In the genomic region with DNA sequence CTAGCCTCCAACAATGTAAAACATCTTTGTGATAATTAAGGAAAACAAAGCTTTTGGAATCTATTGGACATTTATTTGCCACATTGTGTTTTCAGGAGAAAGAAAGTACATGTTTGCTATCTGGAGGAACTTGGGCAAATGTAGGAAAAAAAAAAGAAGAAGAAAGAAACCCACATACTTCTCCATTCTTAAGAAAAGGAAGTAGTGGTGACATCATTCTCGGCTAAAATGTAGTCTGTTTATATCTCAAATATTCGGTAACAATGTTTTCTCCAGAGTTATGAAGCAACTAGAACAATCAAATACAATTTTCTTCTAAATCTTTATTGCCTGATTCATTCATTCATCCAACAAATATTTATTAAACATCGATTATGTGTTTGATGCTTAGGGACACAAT, we compare ENCODE assay signal across 11 cellular contexts. TPM values are rescaled to one million over a fixed set of nuclear protein-coding genes. Genes with fewer than 3 reads are reported as not detected.
DNase-seq lines count a peak whose midpoint lies in the region; ATAC-seq and TF ChIP-seq lines count a peak whose summit lies in the region.
"Had no signal": no experiment of that assay in that cellular context is flagged by ENCODE, and none has a peak within 500 bp of the region (broad histone marks: within the 10 kb centered on the region; RNA-seq: fewer than 3 reads in every experiment).

No MANE protein-coding gene starts in this region.

- H3K4me1 Mint-ChIP-seq in activated CD4-positive, alpha-beta T cell treated with anti-CD3 and anti-CD28 coated beads, Interleukin-2, amount 10 ng/mL, durations not matched to agents 7 days and 5 days: peaks cover 63% of the 10 kb centered on the region
- peaks cover 33% of the 10 kb centered on the region for H3K4me1 Mint-ChIP-seq in stimulated activated effector memory CD8-positive, alpha-beta T cell treated with anti-CD3 and anti-CD28 coated beads, Interleukin-12 subunit alpha, Interleukin-12 subunit beta, amount 100 ng/mL, for 72 hours

- H3K27me3 ChIP-seq in effector memory CD4-positive, alpha-beta T cell (replicated peaks; ENCODE audit: control insufficient read depth, insufficient read depth, low read length, poor library complexity, severe bottlenecking): no peaks in the 10 kb centered on the region

- no peaks in the 10 kb centered on the region for H3K36me3 ChIP-seq in OCI-LY7 (ENCODE audit: insufficient read depth, low read length)
- no peaks in the 10 kb centered on the region for H3K36me3 ChIP-seq in effector memory CD4-positive, alpha-beta T cell (ENCODE audit: control insufficient read depth, insufficient read depth, low read length)

- H3K4me3 Mint-ChIP-seq in activated CD4-positive, alpha-beta T cell treated with anti-CD3 and anti-CD28 coated beads, Interleukin-2, amount 10 ng/mL, durations not matched to agents 7 days and 5 days: peak overlapping the region; percentile 92
- peak overlapping the region; percentile 82 for H3K4me3 Mint-ChIP-seq in stimulated activated effector memory CD8-positive, alpha-beta T cell treated with anti-CD3 and anti-CD28 coated beads, Interleukin-12 subunit alpha, Interleukin-12 subunit beta, amount 100 ng/mL, for 72 hours

- peak overlapping the region; percentile 93 for H3K27ac ChIP-seq in OCI-LY7 (ENCODE audit: low read depth, low read length, poor library complexity, severe bottlenecking)
- H3K27ac ChIP-seq in effector memory CD4-positive, alpha-beta T cell (ENCODE audit: insufficient read depth, low read length, poor library complexity, severe bottlenecking): peak overlapping the region; percentile 40

- no peaks in the 10 kb centered on the region for H4K20me1 ChIP-seq in OCI-LY7 (ENCODE audit: insufficient read depth, low read length)

- CTCF ChIA-PET in activated CD4-positive, alpha-beta T cell treated with anti-CD3 and anti-CD28 coated beads, Interleukin-2, amount 10 ng/mL, durations not matched to agents 7 days and 5 days (lab: Charles Lee): interaction anchor here (2.1 kb wide), 1 partner anchor 85 kb away, joined by 4 read pairs; no protein-coding TSS in a partner anchor
- CTCF ChIA-PET in OCI-LY7 (lab: Charles Lee; ENCODE audit: unreplicated experiment): no interaction called here

- H3K9me3 ChIP-seq in OCI-LY7 (ENCODE audit: low read length): no peaks in the 10 kb centered on the region
- no peaks in the 10 kb centered on the region for H3K9me3 ChIP-seq in effector memory CD4-positive, alpha-beta T cell (ENCODE audit: control insufficient read depth, low read length)

- intact Hi-C loops in OCI-LY7 (cut with micrococcal nuclease; ENCODE audit: unreplicated experiment) (loop anchor here (10.0 kb wide), 3 partner anchors 621 to 1831 kb away; no protein-coding TSS in a partner anchor), left cardiac atrium (cut with DNase I) (no loop called here)

- H3K27me3 Mint-ChIP-seq in activated CD4-positive, alpha-beta T cell treated with anti-CD3 and anti-CD28 coated beads, Interleukin-2, amount 10 ng/mL, durations not matched to agents 7 days and 5 days: no peaks in the 10 kb centered on the region

- H2AFZ ChIP-seq in OCI-LY7 (ENCODE audit: low read length): peak overlapping the region; percentile 87

- peaks cover 14% of the 10 kb centered on the region for H3K36me3 Mint-ChIP-seq in activated CD4-positive, alpha-beta T cell treated with anti-CD3 and anti-CD28 coated beads, Interleukin-2, amount 10 ng/mL, durations not matched to agents 7 days and 5 days (ENCODE audit: low read depth)
- peaks cover 31% of the 10 kb centered on the region for H3K36me3 Mint-ChIP-seq in stimulated activated effector memory CD8-positive, alpha-beta T cell treated with anti-CD3 and anti-CD28 coated beads, Interleukin-12 subunit alpha, Interleukin-12 subunit beta, amount 100 ng/mL, for 72 hours

- peak overlapping the region; percentile 76 for H3K4me2 ChIP-seq in OCI-LY7 (ENCODE audit: low read length)

- H3K9me2 ChIP-seq in OCI-LY7 (ENCODE audit: insufficient read depth, low read length): no peaks in the 10 kb centered on the region

- peak overlapping the region; percentile 99 for H3K27ac Mint-ChIP-seq in activated CD4-positive, alpha-beta T cell treated with anti-CD3 and anti-CD28 coated beads, Interleukin-2, amount 10 ng/mL, durations not matched to agents 7 days and 5 days
- H3K27ac Mint-ChIP-seq in stimulated activated effector memory CD8-positive, alpha-beta T cell treated with anti-CD3 and anti-CD28 coated beads, Interleukin-12 subunit alpha, Interleukin-12 subunit beta, amount 100 ng/mL, for 72 hours: peak overlapping the region; percentile 89

- peaks cover 19% of the 10 kb centered on the region for H3K79me2 ChIP-seq in OCI-LY7 (ENCODE audit: insufficient read depth, low read depth, low read length)

- POLR2A ChIA-PET in activated CD4-positive, alpha-beta T cell treated with anti-CD3 and anti-CD28 coated beads, Interleukin-2, amount 10 ng/mL, durations not matched to agents 7 days and 5 days (lab: Charles Lee): no interaction called here
- POLR2A ChIA-PET in OCI-LY7 (lab: Charles Lee): interaction anchor here (0.6 to 1.9 kb wide), 8 partner anchors 9 to 169 kb away, joined by 3 to 15 read pairs (median 5); no protein-coding TSS in a partner anchor

- TF ChIP-seq CTCF in OCI-LY7 (conservative IDR thresholded peaks at IDR 0.05; ENCODE audit: low read length): no peak

- peak overlapping the region; percentile 40 for H3K4me3 ChIP-seq in OCI-LY7 (ENCODE audit: low read depth, low read length, poor library complexity, severe bottlenecking)
- no peak overlapping the region for H3K4me3 ChIP-seq in effector memory CD4-positive, alpha-beta T cell (ENCODE audit: insufficient read depth, low read depth, low read length, poor library complexity, severe bottlenecking)

- peaks cover 4% of the 10 kb centered on the region for H3K9me3 Mint-ChIP-seq in activated CD4-positive, alpha-beta T cell treated with anti-CD3 and anti-CD28 coated beads, Interleukin-2, amount 10 ng/mL, durations not matched to agents 7 days and 5 days
- no peaks in the 10 kb centered on the region for H3K9me3 Mint-ChIP-seq in stimulated activated effector memory CD8-positive, alpha-beta T cell treated with anti-CD3 and anti-CD28 coated beads, Interleukin-12 subunit alpha, Interleukin-12 subunit beta, amount 100 ng/mL, for 72 hours

- TSS peak; percentile 11 for BruUV-seq in OCI-LY7 (replicated peaks; lab: Mats Ljungman, UMichigan)

- peaks cover 65% of the 10 kb centered on the region for H3K4me1 ChIP-seq in OCI-LY7 (ENCODE audit: insufficient read depth, low read length, poor library complexity, severe bottlenecking)
- peaks cover 18% of the 10 kb centered on the region for H3K4me1 ChIP-seq in effector memory CD4-positive, alpha-beta T cell (ENCODE audit: control insufficient read depth, insufficient read depth, low read length, poor library complexity, severe bottlenecking)

- ATAC-seq in stimulated activated effector memory CD8-positive, alpha-beta T cell treated with anti-CD3 and anti-CD28 coated beads, Interleukin-12 subunit alpha, Interleukin-12 subunit beta, amount 100 ng/mL, for 72 hours: no peak
- no peak for ATAC-seq in left cardiac atrium
- no peak for ATAC-seq in HG03571 (IDR thresholded peaks at IDR 0.05; ENCODE audit: unreplicated experiment)

- DNase-seq in activated CD4-positive, alpha-beta T cell treated with anti-CD3 and anti-CD28 coated beads, Interleukin-2, amount 10 ng/mL, durations not matched to agents 7 days and 5 days: no peak
- DNase-seq in activated CD4-positive, alpha-beta T cell treated with anti-CD3 and anti-CD28 coated beads for 1 hour: no peak
- DNase-seq in OCI-LY7 (ENCODE audit: low spot score) (no peak), GM19240 (ENCODE audit: insufficient read length, low spot score) (no peak), left cardiac atrium (no peak)
- no peak for DNase-seq in effector memory CD4-positive, alpha-beta T cell
- DNase-seq in stimulated activated effector memory CD8-positive, alpha-beta T cell treated with anti-CD3 and anti-CD28 coated beads, Interleukin-12 subunit alpha, Interleukin-12 subunit beta, amount 100 ng/mL, for 72 hours (ENCODE audit: low spot score in 2 of 2): no peak
- DNase-seq: ACHN, NCI-H1417 treated with DMSO at 0.1 percent for 48 hours, retina had no signal

RNA-seq across cellular contexts. Expression of a gene that starts 2.3 kb away (rescaled TPM):
- total RNA-seq in activated CD4-positive, alpha-beta T cell treated with anti-CD3 and anti-CD28 coated beads, Interleukin-2, amount 10 ng/mL, durations not matched to agents 7 days and 5 days: 10 to 100 TPM; 74.4 to 77.8 TPM
- total RNA-seq in OCI-LY7 (2014; rRNA removed; shearing (Covaris generic)): 28.1 and 29.6 TPM in 2 replicates
- 25.2 and 29.5 TPM in 2 replicates for total RNA-seq in OCI-LY7 (2022)
- 100 to 1,000 TPM; 234 to 243 TPM for total RNA-seq in left cardiac atrium
